ENCODE assay signal across 27 cellular contexts in genomic region chr14:106642090-106642489, GRCh38.
"Had no signal": no experiment of that assay in that cellular context is flagged by ENCODE, and none has a peak within 500 bp of the region (broad histone marks: within the 10 kb centered on the region; RNA-seq: fewer than 3 reads in every experiment).

No MANE protein-coding gene starts in this region.

- FAIRE-seq: colon, endometrium, endothelial cell of umbilical vein, frontal cortex had no signal

- DNase-seq: colonic mucosa; cortex of kidney; dermis blood vessel endothelial cell; dorsolateral prefrontal cortex; effector CD4-positive, alpha-beta T cell; effector CD8-positive, alpha-beta T cell; effector memory CD4-positive, alpha-beta T cell; effector memory CD8-positive, alpha-beta T cell; endodermal cell; erythroblast; esophagus squamous epithelium; foreskin fibroblast; foreskin keratinocyte; foreskin melanocyte; gastrocnemius medialis; glutamatergic neuron; head of caudate nucleus; heart left ventricle; heart right ventricle had no signal

- H3K9me3 ChIP-seq: colonic mucosa, esophagus squamous epithelium, gastrocnemius medialis, gastroesophageal sphincter, heart left ventricle, heart right ventricle had no signal

- H3K27ac ChIP-seq: colonic mucosa, coronary artery, dorsolateral prefrontal cortex, epithelial cell of prostate, esophagus squamous epithelium, foreskin keratinocyte, gastrocnemius medialis, gastroesophageal sphincter, heart left ventricle, heart right ventricle had no signal

- H3K4me3 ChIP-seq: colonic mucosa, coronary artery, dorsolateral prefrontal cortex, esophagus squamous epithelium, gastrocnemius medialis, gastroesophageal sphincter, heart left ventricle, heart right ventricle had no signal

- ATAC-seq: effector memory CD8-positive, alpha-beta T cell; esophagus mucosa; foreskin keratinocyte; gastrocnemius medialis; gastroesophageal sphincter; heart left ventricle; heart right ventricle had no signal

- H3K36me3 ChIP-seq: colonic mucosa, esophagus squamous epithelium, gastrocnemius medialis, gastroesophageal sphincter, heart left ventricle, heart right ventricle had no signal

- H3K27me3 ChIP-seq: colonic mucosa, esophagus squamous epithelium, foreskin keratinocyte, gastrocnemius medialis had no signal

- H3K4me1 ChIP-seq: colonic mucosa, esophagus squamous epithelium, foreskin keratinocyte, gastrocnemius medialis, gastroesophageal sphincter, heart left ventricle, heart right ventricle had no signal
